Comparison of ENCODE assay signal across 28 cellular contexts in genomic region chr4:1065732-1066131, GRCh38. TPM values are rescaled to one million over a fixed set of nuclear protein-coding genes. Genes with fewer than 3 reads are reported as not detected.
A peak's percentile ranks its signal among the peaks of the same experiment; 100 is the strongest.
DNase-seq lines count a peak whose midpoint lies in the region; ATAC-seq, FAIRE-seq and TF ChIP-seq lines count a peak whose summit lies in the region.
"Had no signal": no experiment of that assay in that cellular context is flagged by ENCODE, and none has a peak within 500 bp of the region (broad histone marks: within the 10 kb centered on the region; RNA-seq: fewer than 3 reads in every experiment).

No MANE protein-coding gene starts in this region.

- CTCF ChIA-PET in K562 (lab: Yijun Ruan, JAX; ENCODE audit: low intra/inter-chr PET ratio) (no interaction called here), HepG2 (lab: Yijun Ruan, JAX; ENCODE audit: low intra/inter-chr PET ratio, low total read pairs) (no interaction called here)

- no peak overlapping the region for H3K4me3 ChIP-seq in adrenal gland
- H3K4me3 ChIP-seq in K562 = no peak overlapping the region
- H3K4me3 ChIP-seq in HepG2 (replicated peaks in 1 of 3; ENCODE audit: insufficient read depth in 1 of 3, low read depth in 2 of 3, low read length in 3 of 3) = no peak overlapping the region
- H3K4me3 ChIP-seq: BLaER1, GM12878 had no signal

- TF ChIP-seq CTCF in adrenal gland (IDR thresholded peaks at IDR 0.05) (no peak), K562 (IDR thresholded peaks at IDR 0.05 in 2 of 3, conservative IDR thresholded peaks at IDR 0.05 in 1 of 3; ENCODE audit: insufficient read depth in 2 of 3, low read depth in 1 of 3, low read length in 3 of 3) (no peak), HepG2 (CRISPR knock-in tag; IDR thresholded peaks at IDR 0.05) (no peak), natural killer cell (IDR thresholded peaks at IDR 0.05) (no peak)

- no TSS peak for BruUV-seq in K562 (replicated peaks; lab: Mats Ljungman, UMichigan)
- no TSS peak for BruUV-seq in HepG2 (replicated peaks; lab: Mats Ljungman, UMichigan)

- POLR2A ChIA-PET in K562 (lab: Yijun Ruan, JAX) = no interaction called here
- POLR2A ChIA-PET in HepG2 (lab: Yijun Ruan, JAX) = interaction anchor here (0.7 to 1.2 kb wide), 2 partner anchors 49 to 93 kb away, joined by 3 read pairs; no protein-coding TSS in a partner anchor

- TF ChIP-seq EP300 in K562 (IDR thresholded peaks at IDR 0.05; ENCODE audit: low read length) = no peak
- TF ChIP-seq EP300 in HepG2 (IDR thresholded peaks at IDR 0.05; ENCODE audit: low read depth in 2 of 2, low read length in 2 of 2) = no peak
- TF ChIP-seq EP300 in HepG2 (CRISPR knock-in tag; IDR thresholded peaks at IDR 0.05; ENCODE audit: borderline replicate concordance) = no peak

- ATAC-seq in K562 = no peak
- no peak; the same call in 2 of the 3 replicates for ATAC-seq in HepG2
- ATAC-seq in natural killer cell = no peak
- ATAC-seq in left ventricle myocardium superior = no peak
- ATAC-seq: GM12878 had no signal

- TF ChIP-seq RAD21 in K562 (CRISPR knock-in tag; conservative IDR thresholded peaks at IDR 0.05 in 1 of 2, IDR thresholded peaks at IDR 0.05 in 1 of 2) (no peak), HepG2 (CRISPR knock-in tag; IDR thresholded peaks at IDR 0.05) (no peak)

- no peaks in the 10 kb centered on the region for H3K36me3 Mint-ChIP-seq in natural killer cell
- H3K36me3 Mint-ChIP-seq: CD14-positive monocyte; CD4-positive, alpha-beta memory T cell; CD4-positive, CD25-positive, alpha-beta regulatory T cell had no signal

- TF ChIP-seq POLR2A in adrenal gland (IDR thresholded peaks at IDR 0.05) (no peak), K562 (conservative IDR thresholded peaks at IDR 0.05) (no peak), HepG2 (IDR thresholded peaks at IDR 0.05; ENCODE audit: insufficient read depth in 1 of 2, low read depth in 2 of 2, low read length in 2 of 2) (no peak)

- no peaks in the 10 kb centered on the region for H3K36me3 ChIP-seq in adrenal gland (replicated peaks in 1 of 2)
- H3K36me3 ChIP-seq in K562 (ENCODE audit: control insufficient read depth, insufficient read depth, low read length) = no peaks in the 10 kb centered on the region
- no peaks in the 10 kb centered on the region for H3K36me3 ChIP-seq in HepG2 (replicated peaks in 1 of 2; ENCODE audit: control insufficient read depth in 1 of 2, insufficient read depth in 2 of 2, low read length in 2 of 2)
- H3K36me3 ChIP-seq: BE2C, BLaER1 had no signal

- H3K9me3 Mint-ChIP-seq in natural killer cell = no peaks in the 10 kb centered on the region

- H3K4me1 ChIP-seq in adrenal gland (replicated peaks in 1 of 2) (no peaks in the 10 kb centered on the region), K562 (replicated peaks in 1 of 2; ENCODE audit: control insufficient read depth in 2 of 2, insufficient read depth in 2 of 2, low read length in 2 of 2) (no peaks in the 10 kb centered on the region), HepG2 (ENCODE audit: insufficient read depth, low read length) (peaks cover 8% of the 10 kb centered on the region; the same call in 1 of the 2 replicates)
- H3K4me1 ChIP-seq: BE2C had no signal

- H3K4me2 ChIP-seq in K562 (ENCODE audit: insufficient read depth, low read length) (no peak overlapping the region), HepG2 (ENCODE audit: low read depth, low read length) (no peak overlapping the region)
- H3K4me2 ChIP-seq: BLaER1 had no signal

- H3K4me1 Mint-ChIP-seq in natural killer cell = no peaks in the 10 kb centered on the region
- H3K4me1 Mint-ChIP-seq: CD14-positive monocyte had no signal

- intact Hi-C loops in adrenal gland (cut with DNase I) (no loop called here), K562 (cut with micrococcal nuclease) (no loop called here), HepG2 (cut with micrococcal nuclease; ENCODE audit: unreplicated experiment) (no loop called here), natural killer cell (cut with micrococcal nuclease) (no loop called here), left ventricle myocardium superior (cut with micrococcal nuclease) (no loop called here)

- no peak overlapping the region for H3K27ac ChIP-seq in adrenal gland
- no peak overlapping the region for H3K27ac ChIP-seq in K562 (ENCODE audit: extremely low read depth, low read depth, low read length)
- no peak overlapping the region for H3K27ac ChIP-seq in HepG2 (ENCODE audit: extremely low read length, insufficient read depth, low read length)
- H3K27ac ChIP-seq: BLaER1 had no signal

- H3K27ac Mint-ChIP-seq in natural killer cell = no peak overlapping the region
- H3K27ac Mint-ChIP-seq: CD4-positive, alpha-beta memory T cell; CD4-positive, CD25-positive, alpha-beta regulatory T cell; CD8-positive, alpha-beta memory T cell had no signal

- WGBS in adrenal gland, 4 donors = 11 to 40% (median 15%) methylated on average over 4 of the region's 4 CpGs
- WGBS in K562 (ENCODE audit: insufficient coverage, low coverage, missing lambda C conversion rate) = 3% methylated on average over 4 of the region's 4 CpGs
- WGBS in HepG2 (ENCODE audit: low lambda C conversion rate) = 0% methylated on average over 4 of the region's 4 CpGs

- H3K9ac ChIP-seq in K562 (ENCODE audit: insufficient read depth in 1 of 2, low read depth in 2 of 2, low read length in 2 of 2) (no peak overlapping the region), HepG2 (ENCODE audit: insufficient read depth, low read depth, low read length) (no peak overlapping the region)
- H3K9ac ChIP-seq: BLaER1 had no signal

- no peak for FAIRE-seq in K562 (lab: Jason Lieb, UNC)
- FAIRE-seq in HepG2 (lab: Jason Lieb, UNC) = no peak
- FAIRE-seq: A204.1, GM12878, GM12892, GM18507 had no signal

- DNase-seq in adrenal gland (peak in 5 of 7 donors; percentile 27 to 74 (median 60)), K562 (ENCODE audit: extremely low read depth in 1 of 4, low spot score in 3 of 4) (no peak), HepG2 (ENCODE audit: low spot score) (no peak), natural killer cell (no peak), left ventricle myocardium superior (no peak)
- DNase-seq: 8988T; ACHN; BE2C; C1 segment of cervical spinal cord; CD4-positive, alpha-beta memory T cell; CD4-positive, CD25-positive, alpha-beta regulatory T cell; CD8-positive, alpha-beta memory T cell; COR-L47; DMS 273 treated with DMSO at 0.1 percent for 48 hours; DMS153; DMS53; DMS79; DND-41; EL; GDM1 had no signal

- H4K20me1 ChIP-seq in K562 (replicated peaks; ENCODE audit: control insufficient read depth, insufficient read depth, low read length) (no peaks in the 10 kb centered on the region), HepG2 (ENCODE audit: insufficient read depth, low read length) (no peaks in the 10 kb centered on the region)

- no peak overlapping the region for H2AFZ ChIP-seq in K562 (ENCODE audit: low read depth, low read length)
- no peak overlapping the region for H2AFZ ChIP-seq in HepG2 (ENCODE audit: low read length)

- H3K79me2 ChIP-seq in K562 (ENCODE audit: control insufficient read depth, insufficient read depth, low read length) (no peaks in the 10 kb centered on the region), HepG2 (ENCODE audit: insufficient read depth, low read length) (no peaks in the 10 kb centered on the region)

- no peaks in the 10 kb centered on the region for H3K9me1 ChIP-seq in K562 (ENCODE audit: control insufficient read depth, insufficient read depth, low read length)

- in situ Hi-C loops in K562 (cut with MboI) = no loop called here
- in situ Hi-C loops in HepG2 (cut with HindIII; ENCODE audit: extremely low pct_ligation_motif_present, low pct_unique_long_range_greater_than_20kb) = no loop called here

- no peaks in the 10 kb centered on the region for H3K27me3 ChIP-seq in adrenal gland
- H3K27me3 ChIP-seq in K562 (ENCODE audit: control insufficient read depth in 2 of 2, insufficient read depth in 2 of 2, low read length in 2 of 2) = peaks cover 37 to 61% of the 10 kb centered on the region in 2 experiments
- H3K27me3 ChIP-seq in HepG2 (ENCODE audit: control insufficient read depth in 1 of 2, insufficient read depth in 2 of 2, low read length in 2 of 2) = peaks cover 6 to 39% of the 10 kb centered on the region in 2 experiments; a peak in 4 of 5 replicates

- peaks cover 51 to 63% of the 10 kb centered on the region in 2 donors for H3K27me3 Mint-ChIP-seq in natural killer cell (ENCODE audit: low read depth in 2 of 2)

- no peak overlapping the region for H3K4me3 Mint-ChIP-seq in natural killer cell
- H3K4me3 Mint-ChIP-seq: CD4-positive, alpha-beta memory T cell; CD4-positive, CD25-positive, alpha-beta regulatory T cell; CD8-positive, alpha-beta memory T cell had no signal

- H3K9me3 ChIP-seq in adrenal gland (replicated peaks in 1 of 3) = no peaks in the 10 kb centered on the region
- peaks cover 3% of the 10 kb centered on the region for H3K9me3 ChIP-seq in K562 (replicated peaks; ENCODE audit: control insufficient read depth, insufficient read depth, low read depth, low read length)
- H3K9me3 ChIP-seq in HepG2 (ENCODE audit: low read length) = no peaks in the 10 kb centered on the region
- H3K9me3 ChIP-seq: BE2C, BLaER1 had no signal

RNA-seq across cellular contexts. Expression of gene RNF212, which starts 47.6 kb away (rescaled TPM):
- total RNA-seq in adrenal gland (1 to 10 TPM in 7 of 8 donors, not detected in 1; 1.8 to 9.5 (median 2.4) TPM), K562 (2014; rRNA removed) (not detected in 2 replicates), K562 (2014; rRNA removed; fragmentation: Illumina TruSeq; extraction: Trizol) (not detected in 2 replicates), K562 (2015; rRNA removed; fragmentation: Illumina TruSeq; extraction: Trizol) (not detected in 2 replicates), K562 (2021) (not detected in 2 replicates), HepG2 (2016; rRNA removed; fragmentation: Illumina TruSeq; extraction: Trizol) (not detected in 2 replicates), natural killer cell (1 to 10 TPM; 1.0 to 2.0 (median 1.7) TPM), left ventricle myocardium superior (0.62 TPM)
- polyA plus RNA-seq in adrenal gland (1 to 10 TPM; 1.7 to 6.6 (median 5.7) TPM), K562 (2011; rRNA removed) (not detected in 2 replicates), K562 (2014; fragmentation: Illumina TruSeq; extraction: Trizol) (not detected in 2 replicates), K562 (2014; fragmentation: Nextera tagmentation; extraction: Ambion mirVana) (not detected), K562 (2014; rRNA removed) (0.04 TPM in 1 of 2 replicates, not detected in the other), HepG2 (2011; rRNA removed) (not detected in 2 replicates)
- not detected in 2 replicates for total RNA-seq in K562 (2011; cell fraction: chromatin; rRNA removed; ENCODE audit: low replicate concordance)
- not detected in 2 replicates for total RNA-seq in K562 (2011; cell fraction: nucleolus; rRNA removed)
- not detected in 2 replicates for total RNA-seq in K562 (2011; cell fraction: nucleoplasm; rRNA removed)
- polyA plus RNA-seq in K562 (2011; cell fraction: cytosol; rRNA removed) = not detected in 2 replicates
- polyA plus RNA-seq in K562 (2011; cell fraction: nucleus; rRNA removed) = not detected in 2 replicates
- polyA plus RNA-seq in K562 (2012) = not detected in 2 replicates
- polyA minus RNA-seq in K562 (2011; rRNA and poly(A)+ RNA removed) = not detected in 2 replicates
- not detected in 2 replicates for polyA minus RNA-seq in K562 (2011; cell fraction: cytosol; rRNA and poly(A)+ RNA removed)
- polyA minus RNA-seq in K562 (2011; cell fraction: nucleus; rRNA and poly(A)+ RNA removed) = not detected in 2 replicates
- total RNA-seq in HepG2 (2016; cell fraction: cytosol; rRNA removed; fragmentation: Illumina TruSeq; extraction: Trizol; ENCODE audit: low read depth) = not detected in 2 replicates
- not detected in 2 replicates for total RNA-seq in HepG2 (2016; cell fraction: insoluble cytoplasmic fraction; rRNA removed; fragmentation: Illumina TruSeq; extraction: Trizol)
- total RNA-seq in HepG2 (2016; cell fraction: membrane; rRNA removed; fragmentation: Illumina TruSeq; extraction: Trizol) = not detected in 2 replicates
- not detected in 2 replicates for total RNA-seq in HepG2 (2016; cell fraction: nucleus; rRNA removed; fragmentation: Illumina TruSeq; extraction: Trizol)
- not detected in 2 replicates for polyA plus RNA-seq in HepG2 (2011; cell fraction: cytosol; rRNA removed)
- not detected in 2 replicates for polyA plus RNA-seq in HepG2 (2011; cell fraction: nucleus; rRNA removed)
- polyA plus RNA-seq in HepG2 (2012) = not detected in 2 replicates
- not detected in 2 replicates for polyA plus RNA-seq in HepG2 (2016; cell fraction: cytosol; fragmentation: Illumina TruSeq; extraction: Trizol; ENCODE audit: low read depth)
- not detected in 2 replicates for polyA plus RNA-seq in HepG2 (2016; cell fraction: insoluble cytoplasmic fraction; fragmentation: Illumina TruSeq; extraction: Trizol; ENCODE audit: low read depth)
- polyA plus RNA-seq in HepG2 (2016; cell fraction: membrane; fragmentation: Illumina TruSeq; extraction: Trizol; ENCODE audit: low read depth) = not detected in 2 replicates
- not detected in 2 replicates for polyA plus RNA-seq in HepG2 (2016; cell fraction: nucleus; fragmentation: Illumina TruSeq; extraction: Trizol; ENCODE audit: insufficient read depth, low read depth)
- polyA minus RNA-seq in HepG2 (2011; rRNA and poly(A)+ RNA removed; ENCODE audit: low replicate concordance) = 8.3 TPM in 1 of 2 replicates, not detected in the other
- 0.59 TPM in 1 of 2 replicates, not detected in the other for polyA minus RNA-seq in HepG2 (2011; cell fraction: cytosol; rRNA and poly(A)+ RNA removed)
- not detected in 2 replicates for polyA minus RNA-seq in HepG2 (2011; cell fraction: nucleus; rRNA and poly(A)+ RNA removed)
- total RNA-seq: Daoy, G401, GM12878 had no signal
- polyA plus RNA-seq: GM12878 had no signal

RNA-seq across cellular contexts. Expression of gene FGFRL1, which starts 54.3 kb away (rescaled TPM):
- total RNA-seq in adrenal gland (100 to 1,000 TPM in 3 of 8 donors, 10 to 100 TPM in 5; 45.9 to 274 (median 85.1) TPM), K562 (2014; rRNA removed) (21.6 and 30.7 TPM in 2 replicates), K562 (2014; rRNA removed; fragmentation: Illumina TruSeq; extraction: Trizol) (5.3 and 7.1 TPM in 2 replicates), K562 (2015; rRNA removed; fragmentation: Illumina TruSeq; extraction: Trizol) (10.4 and 11.4 TPM in 2 replicates), K562 (2021) (45.6 and 49.9 TPM in 2 replicates), HepG2 (2016; rRNA removed; fragmentation: Illumina TruSeq; extraction: Trizol) (12.3 and 19.1 TPM in 2 replicates), natural killer cell (10 to 100 TPM; 28.0 to 39.8 (median 32.5) TPM), left ventricle myocardium superior (26.6 TPM)
- polyA plus RNA-seq in adrenal gland (10 to 100 TPM; 24.4 to 75.5 (median 25.3) TPM), K562 (2011; rRNA removed) (14.6 and 18.3 TPM in 2 replicates), K562 (2014; fragmentation: Illumina TruSeq; extraction: Trizol) (17.1 and 25.2 TPM in 2 replicates), K562 (2014; fragmentation: Nextera tagmentation; extraction: Ambion mirVana) (under 1 TPM; 0.34 to 0.53 TPM), K562 (2014; rRNA removed) (15.1 and 15.6 TPM in 2 replicates), HepG2 (2011; rRNA removed) (30.6 and 35.5 TPM in 2 replicates)
- 24.3 and 107 TPM in 2 replicates for total RNA-seq in K562 (2011; cell fraction: chromatin; rRNA removed; ENCODE audit: low replicate concordance)
- total RNA-seq in K562 (2011; cell fraction: nucleolus; rRNA removed) = 71.6 and 76.2 TPM in 2 replicates
- total RNA-seq in K562 (2011; cell fraction: nucleoplasm; rRNA removed) = 78.9 and 124 TPM in 2 replicates
- polyA plus RNA-seq in K562 (2011; cell fraction: cytosol; rRNA removed) = 39.0 and 72.2 TPM in 2 replicates
- polyA plus RNA-seq in K562 (2011; cell fraction: nucleus; rRNA removed) = 55.9 and 72.5 TPM in 2 replicates
- polyA plus RNA-seq in K562 (2012) = 28.5 and 35.1 TPM in 2 replicates
- 73.8 and 144 TPM in 2 replicates for polyA minus RNA-seq in K562 (2011; rRNA and poly(A)+ RNA removed)
- polyA minus RNA-seq in K562 (2011; cell fraction: cytosol; rRNA and poly(A)+ RNA removed) = 42.8 and 52.2 TPM in 2 replicates
- 20.8 and 21.0 TPM in 2 replicates for polyA minus RNA-seq in K562 (2011; cell fraction: nucleus; rRNA and poly(A)+ RNA removed)
- 8.9 and 9.3 TPM in 2 replicates for total RNA-seq in HepG2 (2016; cell fraction: cytosol; rRNA removed; fragmentation: Illumina TruSeq; extraction: Trizol; ENCODE audit: low read depth)
- 11.5 and 17.5 TPM in 2 replicates for total RNA-seq in HepG2 (2016; cell fraction: insoluble cytoplasmic fraction; rRNA removed; fragmentation: Illumina TruSeq; extraction: Trizol)
- total RNA-seq in HepG2 (2016; cell fraction: membrane; rRNA removed; fragmentation: Illumina TruSeq; extraction: Trizol) = 31.8 and 32.6 TPM in 2 replicates
- total RNA-seq in HepG2 (2016; cell fraction: nucleus; rRNA removed; fragmentation: Illumina TruSeq; extraction: Trizol) = 13.0 and 15.9 TPM in 2 replicates
- polyA plus RNA-seq in HepG2 (2011; cell fraction: cytosol; rRNA removed) = 37.2 and 49.4 TPM in 2 replicates
- 122 and 143 TPM in 2 replicates for polyA plus RNA-seq in HepG2 (2011; cell fraction: nucleus; rRNA removed)
- 21.8 and 31.9 TPM in 2 replicates for polyA plus RNA-seq in HepG2 (2012)
- polyA plus RNA-seq in HepG2 (2016; cell fraction: cytosol; fragmentation: Illumina TruSeq; extraction: Trizol; ENCODE audit: low read depth) = 15.2 and 15.4 TPM in 2 replicates
- polyA plus RNA-seq in HepG2 (2016; cell fraction: insoluble cytoplasmic fraction; fragmentation: Illumina TruSeq; extraction: Trizol; ENCODE audit: low read depth) = 18.1 and 23.1 TPM in 2 replicates
- 38.4 and 44.6 TPM in 2 replicates for polyA plus RNA-seq in HepG2 (2016; cell fraction: membrane; fragmentation: Illumina TruSeq; extraction: Trizol; ENCODE audit: low read depth)
- 33.6 and 40.0 TPM in 2 replicates for polyA plus RNA-seq in HepG2 (2016; cell fraction: nucleus; fragmentation: Illumina TruSeq; extraction: Trizol; ENCODE audit: insufficient read depth, low read depth)
- 74.3 and 145 TPM in 2 replicates for polyA minus RNA-seq in HepG2 (2011; rRNA and poly(A)+ RNA removed; ENCODE audit: low replicate concordance)
- 22.8 and 26.5 TPM in 2 replicates for polyA minus RNA-seq in HepG2 (2011; cell fraction: cytosol; rRNA and poly(A)+ RNA removed)
- 19.9 and 23.2 TPM in 2 replicates for polyA minus RNA-seq in HepG2 (2011; cell fraction: nucleus; rRNA and poly(A)+ RNA removed)

Comparison
In these comparisons a context has a peak if more than half of its experiments do, and no peak if none do; other contexts are left out.
1. DNase-seq: peak in adrenal gland (5 of 7); none in K562 (0 of 4), HepG2 (single experiment), natural killer cell (single experiment) and left ventricle myocardium superior (single experiment).